Comparison of ENCODE assay signal across 8 cellular contexts in the genomic region with DNA sequence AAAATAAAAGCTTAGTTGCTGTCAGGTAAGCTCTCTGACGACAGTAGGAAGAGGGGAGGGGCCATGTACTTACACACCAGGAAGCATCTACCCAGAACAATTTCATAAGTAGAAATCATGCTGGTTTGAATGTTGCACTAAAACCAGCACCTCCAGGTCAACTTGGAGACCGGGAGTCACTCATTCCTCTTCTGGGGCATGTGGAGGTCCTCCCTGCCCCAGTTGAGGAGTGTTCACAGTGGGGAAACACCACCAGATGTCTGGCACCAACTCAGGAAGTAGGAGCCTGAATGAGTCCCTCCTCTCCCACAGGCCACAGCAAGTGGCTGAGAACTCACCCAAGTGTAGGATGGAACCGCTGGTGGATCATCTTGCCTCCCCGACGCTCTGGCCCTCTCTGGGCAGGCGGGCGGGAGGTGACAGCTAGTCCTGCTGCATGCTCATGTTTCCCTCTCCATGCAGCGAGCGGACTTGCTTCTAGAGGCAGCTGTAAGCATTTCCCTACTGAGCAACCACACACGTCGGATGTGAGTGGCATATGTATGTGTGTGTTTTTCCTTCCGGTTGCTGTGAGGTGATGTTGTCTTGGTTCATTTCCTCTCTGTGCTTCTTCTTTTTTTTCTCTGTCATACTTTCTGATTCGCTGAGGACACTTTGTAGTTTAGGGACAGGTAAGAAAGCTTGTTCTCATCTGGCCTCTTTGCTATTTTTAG.
DNase-seq lines count a peak whose midpoint lies in the region; ATAC-seq lines count a peak whose summit lies in the region.

No MANE protein-coding gene starts in this region.

- peak overlapping the region; percentile 87 to 96 (median 94) for H3K4me3 Mint-ChIP-seq in CD4-positive, alpha-beta memory T cell

- no peaks in the 10 kb centered on the region for H3K27me3 ChIP-seq in CD4-positive, alpha-beta memory T cell (ENCODE audit: insufficient read depth, low read length)

- CTCF ChIA-PET in CD4-positive, alpha-beta memory T cell (lab: Charles Lee; ENCODE audit: partially characterized antibody), result interaction anchor here (0.7 to 5.1 kb wide), 15 partner anchors 15 to 289 kb away, joined by 3 to 26 read pairs (median 5); a partner anchor contains a TSS

- H3K4me1 ChIP-seq in CD4-positive, alpha-beta memory T cell (ENCODE audit: insufficient read depth, low read length), result peaks cover 49% of the 10 kb centered on the region

- H3K36me3 Mint-ChIP-seq in CD4-positive, alpha-beta memory T cell, result peaks cover 20 to 31% of the 10 kb centered on the region in 2 donors

- POLR2A ChIA-PET in CD4-positive, alpha-beta memory T cell (lab: Charles Lee; ENCODE audit: partially characterized antibody), result interaction anchor here (0.5 to 4.8 kb wide), 32 partner anchors 9 to 289 kb away, joined by 3 to 42 read pairs (median 5); a partner anchor contains a TSS

- H3K27me3 Mint-ChIP-seq in CD4-positive, alpha-beta memory T cell, result no peaks in the 10 kb centered on the region

- peaks cover 0 to 2% (median 0%) of the 10 kb centered on the region in 8 donors for H3K9me3 Mint-ChIP-seq in CD4-positive, alpha-beta memory T cell

- intact Hi-C loops in CD4-positive, alpha-beta memory T cell (cut with micrococcal nuclease), result loop anchor here (1.0 to 5.0 kb wide), 8 partner anchors 15 to 290 kb away; a partner anchor contains a TSS

- peaks cover 49 to 75% (median 58%) of the 10 kb centered on the region in 4 donors for H3K4me1 Mint-ChIP-seq in CD4-positive, alpha-beta memory T cell

- no peaks in the 10 kb centered on the region for H3K36me3 ChIP-seq in CD4-positive, alpha-beta memory T cell (ENCODE audit: insufficient read depth, low read length)
- peaks cover 10% of the 10 kb centered on the region for H3K36me3 ChIP-seq in KOPT-K1 (ENCODE audit: insufficient read depth, low read length)

- peak overlapping the region; percentile 91 to 98 (median 96) for H3K27ac Mint-ChIP-seq in CD4-positive, alpha-beta memory T cell

- DNase-seq in CD4-positive, alpha-beta memory T cell, result peak; percentile 81 to 92 (median 88)
- peak; percentile 80 for DNase-seq in activated CD8-positive, alpha-beta memory T cell treated with anti-CD3 and anti-CD28 coated beads, Interleukin-2, amount 50 U/mL, for 48 hours
- no peak for DNase-seq in left lobe of liver (ENCODE audit: low spot score)
- peak; percentile 26 for DNase-seq in stimulated activated CD8-positive, alpha-beta memory T cell treated with anti-CD3 and anti-CD28 coated beads, Interleukin-7, amount 100 ng/mL, for 24 hours (ENCODE audit: low read depth)
- DNase-seq in EL, result no peak
- no peak for DNase-seq in NCI-H2081 treated with DMSO at 0.1 percent for 48 hours (lab: John Stamatoyannopoulos, UW)

- peak; percentile 74 for ATAC-seq in GM21423 (IDR thresholded peaks at IDR 0.05; ENCODE audit: unreplicated experiment)
- ATAC-seq in left lobe of liver, result peak; percentile 51

- peak overlapping the region; percentile 66 to 82 for H3K4me3 ChIP-seq in CD4-positive, alpha-beta memory T cell (ENCODE audit: low read length in 2 of 2)

- peak overlapping the region; percentile 73 for H3K27ac ChIP-seq in CD4-positive, alpha-beta memory T cell (ENCODE audit: low read depth, low read length)
- peak overlapping the region; percentile 79 for H3K27ac ChIP-seq in KOPT-K1 (ENCODE audit: low read depth, low read length, poor library complexity, severe bottlenecking)

- H3K9me3 ChIP-seq in CD4-positive, alpha-beta memory T cell (ENCODE audit: control insufficient read depth in 1 of 2, low read length in 2 of 2), result no peaks in the 10 kb centered on the region
- peaks cover 6% of the 10 kb centered on the region for H3K9me3 ChIP-seq in KOPT-K1 (ENCODE audit: insufficient read depth, low read length, poor library complexity, severe bottlenecking)

Comparison
In these comparisons a context has a peak if more than half of its experiments do, and no peak if none do; other contexts are left out.
1. DNase-seq: peak in CD4-positive, alpha-beta memory T cell (5 of 5), activated CD8-positive, alpha-beta memory T cell treated with anti-CD3 and anti-CD28 coated beads, Interleukin-2, amount 50 U/mL, for 48 hours (single experiment) and stimulated activated CD8-positive, alpha-beta memory T cell treated with anti-CD3 and anti-CD28 coated beads, Interleukin-7, amount 100 ng/mL, for 24 hours (single experiment); none in left lobe of liver (single experiment), EL (single experiment) and NCI-H2081 treated with DMSO at 0.1 percent for 48 hours (single experiment).